15 cellular contexts compared by ENCODE assay signal in genomic region chr1:175134500-175134899, GRCh38. TPM values are rescaled to one million over a fixed set of nuclear protein-coding genes. Genes with fewer than 3 reads are reported as not detected.
A peak's percentile ranks its signal among the peaks of the same experiment; 100 is the strongest.
DNase-seq lines count a peak whose midpoint lies in the region; ATAC-seq, FAIRE-seq and TF ChIP-seq lines count a peak whose summit lies in the region.
"Had no signal": no experiment of that assay in that cellular context is flagged by ENCODE, and none has a peak within 500 bp of the region (broad histone marks: within the 10 kb centered on the region; RNA-seq: fewer than 3 reads in every experiment).

No MANE protein-coding gene starts in this region.

- no peaks in the 10 kb centered on the region for H3K27me3 ChIP-seq in GM12878 (replicated peaks in 1 of 2; ENCODE audit: control insufficient read depth in 2 of 2, insufficient read depth in 2 of 2, low read length in 1 of 2)
- H3K27me3 ChIP-seq: BLaER1 had no signal

- no peak overlapping the region for H3K4me3 Mint-ChIP-seq in activated T-helper 1 cell treated with anti-CD3 and anti-CD28 coated beads, Interleukin-12 subunit alpha, Interleukin-12 subunit beta, Interleukin-2, Interleukin-4 antibody, amounts not matched to agents 30 ng/mL and 10 ng/mL and 1 ng/mL, durations not matched to agents 14 hours and 24 hours and 36 hours
- H3K4me3 Mint-ChIP-seq: CD8-positive, alpha-beta memory T cell; H9 had no signal

- SMC1A ChIA-PET in GM12878 (lab: Charles Lee; ENCODE audit: uncharacterized antibody, unreplicated experiment): interaction anchor here (1.0 to 2.5 kb wide), 4 partner anchors 9 to 184 kb away, joined by 3 to 13 read pairs (median 6); no protein-coding TSS in a partner anchor

- H3K9me3 ChIP-seq in GM12878 (replicated peaks; ENCODE audit: control insufficient read depth, insufficient read depth, low read length) (no peaks in the 10 kb centered on the region), kidney (ENCODE audit: control insufficient read depth in 1 of 2, low read length in 2 of 2) (no peaks in the 10 kb centered on the region)
- H3K9me3 ChIP-seq: BLaER1 had no signal

- H3K36me3 ChIP-seq in GM12878 (ENCODE audit: control insufficient read depth in 2 of 2, insufficient read depth in 2 of 2, low read length in 1 of 2) (no peaks in the 10 kb centered on the region), kidney (ENCODE audit: control insufficient read depth in 1 of 2, insufficient read depth in 2 of 2, low read length in 2 of 2) (no peaks in the 10 kb centered on the region)
- H3K36me3 ChIP-seq: BLaER1 had no signal

- H3K36me3 Mint-ChIP-seq in activated T-helper 1 cell treated with anti-CD3 and anti-CD28 coated beads, Interleukin-12 subunit alpha, Interleukin-12 subunit beta, Interleukin-2, Interleukin-4 antibody, amounts not matched to agents 30 ng/mL and 10 ng/mL and 1 ng/mL, durations not matched to agents 14 hours and 24 hours and 36 hours (ENCODE audit: low read depth): no peaks in the 10 kb centered on the region
- H3K36me3 Mint-ChIP-seq: CD8-positive, alpha-beta memory T cell had no signal

- POLR2A ChIA-PET in GM12878 (lab: Charles Lee): interaction anchor here (1.0 to 1.1 kb wide), 2 partner anchors 9 to 57 kb away, joined by 3 read pairs; no protein-coding TSS in a partner anchor

- no peaks in the 10 kb centered on the region for H3K4me1 Mint-ChIP-seq in activated T-helper 1 cell treated with anti-CD3 and anti-CD28 coated beads, Interleukin-12 subunit alpha, Interleukin-12 subunit beta, Interleukin-2, Interleukin-4 antibody, amounts not matched to agents 30 ng/mL and 10 ng/mL and 1 ng/mL, durations not matched to agents 14 hours and 24 hours and 36 hours (ENCODE audit: low read depth)
- H3K4me1 Mint-ChIP-seq: CD8-positive, alpha-beta memory T cell had no signal

- H3K4me1 ChIP-seq in GM12878 (ENCODE audit: control insufficient read depth, insufficient read depth, low read length): peaks cover 28% of the 10 kb centered on the region
- H3K4me1 ChIP-seq in kidney (ENCODE audit: control insufficient read depth in 1 of 2, insufficient read depth in 1 of 2, low read depth in 1 of 2, low read length in 2 of 2): peaks cover 2 to 8% of the 10 kb centered on the region in 2 donors

- TF ChIP-seq CTCF in GM12878 (IDR thresholded peaks at IDR 0.05 in 2 of 3, conservative IDR thresholded peaks at IDR 0.05 in 1 of 3; ENCODE audit: control insufficient read depth in 2 of 3, extremely low read depth in 1 of 3, insufficient read depth in 1 of 3, low read depth in 3 of 3, low read length in 3 of 3): no peak
- TF ChIP-seq CTCF in GM13977 (IDR thresholded peaks at IDR 0.05; ENCODE audit: extremely low read depth, insufficient read depth, missing control alignments): no peak
- no peak for TF ChIP-seq CTCF in kidney (IDR thresholded peaks at IDR 0.05; ENCODE audit: borderline replicate concordance, extremely low read depth, insufficient read depth)

- no peak overlapping the region for H3K27ac ChIP-seq in GM12878 (ENCODE audit: control insufficient read depth, insufficient read depth)
- no peak overlapping the region for H3K27ac ChIP-seq in kidney (ENCODE audit: low read depth in 2 of 2, low read length in 2 of 2)
- H3K27ac ChIP-seq: BLaER1, HL-60 had no signal

- RAD21 ChIA-PET in GM12878 (lab: Charles Lee; ENCODE audit: unreplicated experiment): interaction anchor here (1.4 to 2.0 kb wide), 4 partner anchors 9 to 105 kb away, joined by 3 to 6 read pairs (median 4); no protein-coding TSS in a partner anchor

- no peak overlapping the region for H3K9ac ChIP-seq in GM12878 (ENCODE audit: control insufficient read depth, insufficient read depth, low read length)
- no peak overlapping the region for H3K9ac ChIP-seq in kidney (ENCODE audit: low read length in 2 of 2)
- H3K9ac ChIP-seq: BLaER1 had no signal

- peaks cover 20% of the 10 kb centered on the region for H3K27me3 Mint-ChIP-seq in activated T-helper 1 cell treated with anti-CD3 and anti-CD28 coated beads, Interleukin-12 subunit alpha, Interleukin-12 subunit beta, Interleukin-2, Interleukin-4 antibody, amounts not matched to agents 30 ng/mL and 10 ng/mL and 1 ng/mL, durations not matched to agents 14 hours and 24 hours and 36 hours (ENCODE audit: insufficient read depth)

- CTCF ChIA-PET in GM12878 (lab: Yijun Ruan, JAX): interaction anchor here (0.7 to 10.9 kb wide), 5 partner anchors 10 to 185 kb away, joined by 3 to 135 read pairs (median 6); no protein-coding TSS in a partner anchor

- BruUV-seq in GM12878 (replicated peaks; lab: Mats Ljungman, UMichigan): no TSS peak

- FAIRE-seq in GM12878 (lab: Jason Lieb, UNC) (no peak), kidney (lab: Jason Lieb, UNC) (no peak)

- H3K27ac Mint-ChIP-seq in activated T-helper 1 cell treated with anti-CD3 and anti-CD28 coated beads, Interleukin-12 subunit alpha, Interleukin-12 subunit beta, Interleukin-2, Interleukin-4 antibody, amounts not matched to agents 30 ng/mL and 10 ng/mL and 1 ng/mL, durations not matched to agents 14 hours and 24 hours and 36 hours: no peak overlapping the region
- H3K27ac Mint-ChIP-seq: CD8-positive, alpha-beta memory T cell; H9 had no signal

- no peak overlapping the region for H3K4me3 ChIP-seq in GM12878
- no peak overlapping the region for H3K4me3 ChIP-seq in kidney (ENCODE audit: low read length in 2 of 2)
- H3K4me3 ChIP-seq: BLaER1 had no signal

- intact Hi-C loops in GM12878 (cut with micrococcal nuclease; ENCODE audit: unreplicated experiment) (no loop called here), kidney (cut with DNase I) (no loop called here)
- intact Hi-C loops in activated T-helper 1 cell treated with anti-CD3 and anti-CD28 coated beads, Interleukin-12 subunit alpha, Interleukin-12 subunit beta, Interleukin-2, Interleukin-4 antibody, amounts not matched to agents 30 ng/mL and 10 ng/mL and 1 ng/mL, durations not matched to agents 14 hours and 24 hours and 36 hours (cut with micrococcal nuclease): no loop called here

- no peaks in the 10 kb centered on the region for H3K79me2 ChIP-seq in GM12878 (ENCODE audit: control insufficient read depth, insufficient read depth, low read length)

- ATAC-seq in GM19351 (IDR thresholded peaks at IDR 0.05; ENCODE audit: unreplicated experiment) (peak; percentile 44), HG02885 (IDR thresholded peaks at IDR 0.05; ENCODE audit: poor library complexity, unreplicated experiment) (peak; percentile 52), GM12878 (peak; percentile 69), GM19397 (IDR thresholded peaks at IDR 0.05; ENCODE audit: unreplicated experiment) (no peak)

- H2AFZ ChIP-seq in GM12878 (ENCODE audit: control insufficient read depth, low read depth, low read length): no peak overlapping the region

- no peak overlapping the region for H3K4me2 ChIP-seq in GM12878 (ENCODE audit: control insufficient read depth, insufficient read depth)
- H3K4me2 ChIP-seq: BLaER1 had no signal

- no peaks in the 10 kb centered on the region for H3K9me3 Mint-ChIP-seq in activated T-helper 1 cell treated with anti-CD3 and anti-CD28 coated beads, Interleukin-12 subunit alpha, Interleukin-12 subunit beta, Interleukin-2, Interleukin-4 antibody, amounts not matched to agents 30 ng/mL and 10 ng/mL and 1 ng/mL, durations not matched to agents 14 hours and 24 hours and 36 hours
- H3K9me3 Mint-ChIP-seq: CD8-positive, alpha-beta memory T cell had no signal

- no peak for TF ChIP-seq RAD21 in GM12878 (IDR thresholded peaks at IDR 0.05; ENCODE audit: insufficient read depth, low read depth, low read length)

- WGBS in GM12878 (ENCODE audit: insufficient coverage, insufficient replicate concordance, low lambda C conversion rate, missing lambda C conversion rate): 39% methylated on average over 1 of the region's 1 CpG

- DNase-seq in GM12878 (ENCODE audit: low read depth, low spot score): no peak
- DNase-seq in activated T-helper 1 cell treated with anti-CD3 and anti-CD28 coated beads, Interleukin-12 subunit alpha, Interleukin-12 subunit beta, Interleukin-2, Interleukin-4 antibody, amounts not matched to agents 30 ng/mL and 10 ng/mL and 1 ng/mL, durations not matched to agents 14 hours and 24 hours and 36 hours (ENCODE audit: low spot score): no peak
- DNase-seq in GM13977 (ENCODE audit: low spot score): no peak
- no peak for DNase-seq in kidney
- DNase-seq: AML-193; CD8-positive, alpha-beta memory T cell; DMS53; GOT3; H9 had no signal

- H4K20me1 ChIP-seq in GM12878 (ENCODE audit: control insufficient read depth, insufficient read depth): no peaks in the 10 kb centered on the region
- H4K20me1 ChIP-seq: BLaER1 had no signal

- no peak for TF ChIP-seq POLR2A in GM12878 (IDR thresholded peaks at IDR 0.05; ENCODE audit: low read depth, low read length)

- no peak for TF ChIP-seq EP300 in GM12878 (IDR thresholded peaks at IDR 0.05; ENCODE audit: borderline replicate concordance in 1 of 2, control insufficient read depth in 1 of 2, low read depth in 2 of 2, low read length in 2 of 2)

- in situ Hi-C loops in GM12878 (cut with MboI) (no loop called here), GM13977 (cut with MboI; ENCODE audit: low pct_unique_long_range_greater_than_20kb, low sequenced_read_pairs, unreplicated experiment) (loop anchor here (25.0 kb wide), 1 partner anchor 347 kb away; no protein-coding TSS in a partner anchor)

TF ChIP-seq in GM12878, 131 proteins besides CTCF, POLR2A, EP300 and RAD21 (continues in another document):
- peak; percentile 73; the same call in 1 of the 2 replicates for TF ChIP-seq SPI1 (IDR thresholded peaks at IDR 0.05; ENCODE audit: borderline replicate concordance, insufficient read depth, low read depth, low read length)

RNA-seq across cellular contexts. Expression of gene KIAA0040, which starts 58.1 kb away (rescaled TPM):
- total RNA-seq in GM12878 (2013; cell fraction: nucleolus; rRNA removed): 19.4 and 22.6 TPM in 2 replicates
- total RNA-seq in GM12878 (2014; rRNA removed): 22.9 and 24.1 TPM in 2 replicates
- total RNA-seq in GM12878 (2014; rRNA removed; fragmentation: Illumina TruSeq; extraction: Trizol): 23.5 and 24.4 TPM in 2 replicates
- total RNA-seq in GM12878 (2021): 29.0 and 29.2 TPM in 2 replicates
- 5.8 TPM for polyA plus RNA-seq in GM12878 (2011; ENCODE audit: low read depth)
- polyA plus RNA-seq in GM12878 (2011; rRNA removed): 39.9 and 47.7 TPM in 2 replicates
- polyA plus RNA-seq in GM12878 (2011; cell fraction: cytosol; rRNA removed): 44.7 and 45.5 TPM in 2 replicates
- polyA plus RNA-seq in GM12878 (2011; cell fraction: nucleus; rRNA removed): 28.1 and 33.0 TPM in 2 replicates
- 7.0 and 11.0 TPM in 2 replicates for polyA plus RNA-seq in GM12878 (2012)
- 31.8 and 38.1 TPM in 2 replicates for polyA plus RNA-seq in GM12878 (2014; fragmentation: Illumina TruSeq; extraction: Trizol)
- polyA plus RNA-seq in GM12878 (2014; fragmentation: Nextera tagmentation; extraction: Ambion mirVana): 1 to 10 TPM; 7.6 to 8.3 TPM
- polyA plus RNA-seq in GM12878 (2014; rRNA removed): 20.5 and 24.1 TPM in 2 replicates
- 10 to 100 TPM; 19.7 to 20.3 TPM for polyA plus RNA-seq in GM12878 (2016; fragmentation: Nextera tagmentation; extraction: Ambion mirVana)
- polyA minus RNA-seq in GM12878 (2011; rRNA and poly(A)+ RNA removed): 57.5 and 68.2 TPM in 2 replicates
- polyA minus RNA-seq in GM12878 (2011; cell fraction: cytosol; rRNA and poly(A)+ RNA removed): 15.7 and 17.1 TPM in 2 replicates
- polyA minus RNA-seq in GM12878 (2011; cell fraction: nucleus; rRNA and poly(A)+ RNA removed): 14.0 and 17.7 TPM in 2 replicates
- 43.8 and 45.6 TPM in 2 replicates for total RNA-seq in activated T-helper 1 cell treated with anti-CD3 and anti-CD28 coated beads, Interleukin-12 subunit alpha, Interleukin-12 subunit beta, Interleukin-2, Interleukin-4 antibody, amounts not matched to agents 30 ng/mL and 10 ng/mL and 1 ng/mL, durations not matched to agents 14 hours and 24 hours and 36 hours
- total RNA-seq in kidney: 34.1 TPM
- polyA plus RNA-seq in kidney (ENCODE audit: insufficient read depth, low read depth, low replicate concordance): 20.0 TPM
- total RNA-seq: A673 had no signal
